ENCODE assay signal across 18 cellular contexts in genomic region chr15:57460208-57460816, GRCh38.
DNase-seq lines count a peak whose midpoint lies in the region; ATAC-seq, FAIRE-seq and TF ChIP-seq lines count a peak whose summit lies in the region.
"Had no signal": no experiment of that assay in that cellular context is flagged by ENCODE, and none has a peak within 500 bp of the region (broad histone marks: within the 10 kb centered on the region; RNA-seq: fewer than 3 reads in every experiment).

No MANE protein-coding gene starts in this region.

- in situ Hi-C loops in HepG2 (cut with HindIII; ENCODE audit: extremely low pct_ligation_motif_present, low pct_unique_long_range_greater_than_20kb) (no loop called here), K562 (cut with MboI) (no loop called here)

- BruUV-seq in HepG2 (replicated peaks; lab: Mats Ljungman, UMichigan) (no TSS peak), K562 (replicated peaks; lab: Mats Ljungman, UMichigan) (no TSS peak)

- H3K27me3 ChIP-seq in HepG2 (ENCODE audit: control insufficient read depth in 1 of 2, insufficient read depth in 2 of 2, low read length in 2 of 2) (no peaks in the 10 kb centered on the region), right lobe of liver (no peaks in the 10 kb centered on the region), K562 (ENCODE audit: control insufficient read depth in 2 of 2, insufficient read depth in 2 of 2, low read length in 2 of 2) (peaks cover 11 to 34% of the 10 kb centered on the region in 2 experiments; a peak in 4 of 5 replicates), small intestine (ENCODE audit: control insufficient read depth in 2 of 2, insufficient read depth in 2 of 2, low read length in 2 of 2) (no peaks in the 10 kb centered on the region)
- H3K27me3 ChIP-seq: BLaER1 had no signal

- H3K9me1 ChIP-seq in K562 (ENCODE audit: control insufficient read depth, insufficient read depth, low read length), result no peaks in the 10 kb centered on the region

- no peak overlapping the region for H3K4me3 ChIP-seq in HepG2 (replicated peaks in 1 of 3; ENCODE audit: insufficient read depth in 1 of 3, low read depth in 2 of 3, low read length in 3 of 3)
- no peak overlapping the region for H3K4me3 ChIP-seq in right lobe of liver
- H3K4me3 ChIP-seq in K562, result no peak overlapping the region
- no peak overlapping the region for H3K4me3 ChIP-seq in small intestine (ENCODE audit: low read depth in 1 of 2, low read length in 2 of 2)
- H3K4me3 ChIP-seq: BLaER1 had no signal

- WGBS in HepG2 (ENCODE audit: low lambda C conversion rate), result 91% methylated on average over 3 of the region's 3 CpGs
- WGBS in right lobe of liver (ENCODE audit: insufficient coverage, low coverage, low lambda C conversion rate, missing lambda C conversion rate), result 83% methylated on average over 2 of the region's 3 CpGs
- WGBS in K562 (ENCODE audit: insufficient coverage, low coverage, missing lambda C conversion rate), result 10% methylated on average over 3 of the region's 3 CpGs
- 90 to 93% (median 93%) methylated on average over 3 of the region's 3 CpGs for WGBS in small intestine, 3 donors

- H3K4me2 ChIP-seq in HepG2 (ENCODE audit: low read depth, low read length), result no peak overlapping the region
- no peak overlapping the region for H3K4me2 ChIP-seq in K562 (ENCODE audit: insufficient read depth, low read length)
- H3K4me2 ChIP-seq: BLaER1 had no signal

- TF ChIP-seq EP300 in HepG2 (IDR thresholded peaks at IDR 0.05; ENCODE audit: low read depth in 2 of 2, low read length in 2 of 2) (no peak), HepG2 (CRISPR knock-in tag; IDR thresholded peaks at IDR 0.05; ENCODE audit: borderline replicate concordance) (no peak), K562 (IDR thresholded peaks at IDR 0.05; ENCODE audit: low read length) (no peak)

- H3K4me1 ChIP-seq in HepG2 (ENCODE audit: insufficient read depth, low read length), result no peaks in the 10 kb centered on the region
- H3K4me1 ChIP-seq in right lobe of liver, result no peaks in the 10 kb centered on the region
- H3K4me1 ChIP-seq in K562 (replicated peaks in 1 of 2; ENCODE audit: control insufficient read depth in 2 of 2, insufficient read depth in 2 of 2, low read length in 2 of 2), result no peaks in the 10 kb centered on the region
- H3K4me1 ChIP-seq in small intestine (ENCODE audit: control insufficient read depth in 2 of 2, insufficient read depth in 1 of 2, low read depth in 1 of 2, low read length in 1 of 2), result no peaks in the 10 kb centered on the region

- CTCF ChIA-PET in HepG2 (lab: Yijun Ruan, JAX; ENCODE audit: low intra/inter-chr PET ratio, low total read pairs) (no interaction called here), K562 (lab: Yijun Ruan, JAX; ENCODE audit: low intra/inter-chr PET ratio) (no interaction called here)

- H3K27ac ChIP-seq in HepG2 (ENCODE audit: extremely low read length, insufficient read depth, low read length) (no peak overlapping the region), right lobe of liver (no peak overlapping the region), K562 (ENCODE audit: extremely low read depth, low read depth, low read length) (no peak overlapping the region), small intestine (ENCODE audit: low read depth in 1 of 2, low read length in 1 of 2) (no peak overlapping the region)
- H3K27ac ChIP-seq: 22Rv1, BLaER1 had no signal

- no peak for TF ChIP-seq POLR2A in HepG2 (IDR thresholded peaks at IDR 0.05; ENCODE audit: insufficient read depth in 1 of 2, low read depth in 2 of 2, low read length in 2 of 2)
- TF ChIP-seq POLR2A in right lobe of liver (IDR thresholded peaks at IDR 0.05), result no peak
- TF ChIP-seq POLR2A in K562 (conservative IDR thresholded peaks at IDR 0.05), result no peak

- H4K20me1 ChIP-seq in HepG2 (ENCODE audit: insufficient read depth, low read length) (no peaks in the 10 kb centered on the region), K562 (replicated peaks; ENCODE audit: control insufficient read depth, insufficient read depth, low read length) (no peaks in the 10 kb centered on the region)
- H4K20me1 ChIP-seq: BLaER1 had no signal

- intact Hi-C loops in HepG2 (cut with micrococcal nuclease; ENCODE audit: unreplicated experiment), result no loop called here
- intact Hi-C loops in right lobe of liver (cut with DNase I), result no loop called here
- intact Hi-C loops in K562 (cut with micrococcal nuclease), result loop anchor here (2.0 kb wide), 1 partner anchor 28 kb away; no protein-coding TSS in a partner anchor

- H3K36me3 ChIP-seq in HepG2 (replicated peaks in 1 of 2; ENCODE audit: control insufficient read depth in 1 of 2, insufficient read depth in 2 of 2, low read length in 2 of 2) (peaks cover 4 to 42% of the 10 kb centered on the region in 2 experiments; a peak in 4 of 5 replicates), right lobe of liver (peaks cover 0 to 63% (median 11%) of the 10 kb centered on the region in 4 donors), K562 (ENCODE audit: control insufficient read depth, insufficient read depth, low read length) (no peaks in the 10 kb centered on the region), small intestine (ENCODE audit: control insufficient read depth in 2 of 2, insufficient read depth in 2 of 2, low read length in 2 of 2) (no peaks in the 10 kb centered on the region)
- H3K36me3 ChIP-seq: BLaER1 had no signal

- no peak for TF ChIP-seq CTCF in HepG2 (CRISPR knock-in tag; IDR thresholded peaks at IDR 0.05)
- TF ChIP-seq CTCF in right lobe of liver (IDR thresholded peaks at IDR 0.05), result no peak
- no peak for TF ChIP-seq CTCF in K562 (IDR thresholded peaks at IDR 0.05 in 2 of 3, conservative IDR thresholded peaks at IDR 0.05 in 1 of 3; ENCODE audit: insufficient read depth in 2 of 3, low read depth in 1 of 3, low read length in 3 of 3)

- H3K9me3 ChIP-seq in HepG2 (ENCODE audit: low read length) (no peaks in the 10 kb centered on the region), right lobe of liver (no peaks in the 10 kb centered on the region), K562 (replicated peaks; ENCODE audit: control insufficient read depth, insufficient read depth, low read depth, low read length) (no peaks in the 10 kb centered on the region), small intestine (ENCODE audit: control insufficient read depth, low read depth) (no peaks in the 10 kb centered on the region)

- H2AFZ ChIP-seq in HepG2 (ENCODE audit: low read length) (no peak overlapping the region), K562 (ENCODE audit: low read depth, low read length) (no peak overlapping the region)

- H3K79me2 ChIP-seq in HepG2 (ENCODE audit: insufficient read depth, low read length) (no peaks in the 10 kb centered on the region), K562 (ENCODE audit: control insufficient read depth, insufficient read depth, low read length) (no peaks in the 10 kb centered on the region)

- FAIRE-seq in HepG2 (lab: Jason Lieb, UNC), result no peak
- FAIRE-seq in K562 (lab: Jason Lieb, UNC), result no peak
- no peak for FAIRE-seq in small intestine (lab: Jason Lieb, UNC)
- FAIRE-seq: G401.6, GM12892, GM19239 had no signal

- H3K9ac ChIP-seq in HepG2 (ENCODE audit: insufficient read depth, low read depth, low read length) (no peak overlapping the region), K562 (ENCODE audit: insufficient read depth in 1 of 2, low read depth in 2 of 2, low read length in 2 of 2) (no peak overlapping the region)
- H3K9ac ChIP-seq: BLaER1 had no signal

- ATAC-seq in HepG2, result no peak
- ATAC-seq in right lobe of liver, result no peak
- no peak for ATAC-seq in K562
- ATAC-seq: PC-3 had no signal

- peak; percentile 11 for DNase-seq in DMS 273 (lab: John Stamatoyannopoulos, UW; ENCODE audit: unreplicated experiment)
- DNase-seq in DMS 273 treated with DMSO at 0.1 percent for 48 hours (lab: John Stamatoyannopoulos, UW), result no peak
- no peak for DNase-seq in HepG2 (ENCODE audit: low spot score)
- no peak for DNase-seq in right lobe of liver
- DNase-seq in K562 (ENCODE audit: extremely low read depth in 1 of 4, low spot score in 3 of 4), result no peak
- no peak for DNase-seq in DMS114 treated with DMSO at 0.1 percent for 48 hours (lab: John Stamatoyannopoulos, UW; ENCODE audit: unreplicated experiment)
- DNase-seq in retina, result no peak
- no peak for DNase-seq in small intestine
- DNase-seq: KG1, NCI-H1436, NCI-H2081, PC-3, T-helper 1 cell had no signal

- TF ChIP-seq RAD21 in HepG2 (CRISPR knock-in tag; IDR thresholded peaks at IDR 0.05) (no peak), K562 (CRISPR knock-in tag; conservative IDR thresholded peaks at IDR 0.05 in 1 of 2, IDR thresholded peaks at IDR 0.05 in 1 of 2) (no peak)

- POLR2A ChIA-PET in HepG2 (lab: Yijun Ruan, JAX) (no interaction called here), K562 (lab: Yijun Ruan, JAX) (interaction anchor here (0.7 kb wide), 1 partner anchor 79 kb away, joined by 4 read pairs; no protein-coding TSS in a partner anchor)

TF ChIP-seq in HepG2, 621 proteins besides CTCF, POLR2A, EP300 and RAD21:
- TF ChIP-seq LCORL (IDR thresholded peaks at IDR 0.05) (0 out of 2 replicates have a peak, but pooled peaks have one; percentile 50), LCORL (CRISPR knock-in tag; IDR thresholded peaks at IDR 0.05) (no peak), SP140L (CRISPR knock-in tag; IDR thresholded peaks at IDR 0.05; ENCODE audit: borderline replicate concordance) (no peak), YY1 (IDR thresholded peaks at IDR 0.05; ENCODE audit: insufficient read depth, insufficient replicate concordance, low read depth, low read length) (no peak), RFXAP (CRISPR knock-in tag; IDR thresholded peaks at IDR 0.05; ENCODE audit: borderline replicate concordance) (no peak), ZNF550 (CRISPR knock-in tag; IDR thresholded peaks at IDR 0.05; ENCODE audit: borderline replicate concordance) (no peak)

TF ChIP-seq in K562, 482 proteins besides CTCF, POLR2A, EP300 and RAD21 (continues in another document):
- TF ChIP-seq MAFK (IDR thresholded peaks at IDR 0.05; ENCODE audit: low read length), result no peak
- TF ChIP-seq CC2D1A (IDR thresholded peaks at IDR 0.05), result no peak
- peak; percentile 84 for TF ChIP-seq NFIX (CRISPR knock-in tag; IDR thresholded peaks at IDR 0.05; ENCODE audit: low read depth)
- peak; percentile 97 for TF ChIP-seq NFIC (IDR thresholded peaks at IDR 0.05)
- TF ChIP-seq NR3C1 (CRISPR knock-in tag; IDR thresholded peaks at IDR 0.05), result no peak
- TF ChIP-seq ZNF586 (CRISPR knock-in tag; conservative IDR thresholded peaks at IDR 0.05), result no peak
- TF ChIP-seq, protein P1, sequence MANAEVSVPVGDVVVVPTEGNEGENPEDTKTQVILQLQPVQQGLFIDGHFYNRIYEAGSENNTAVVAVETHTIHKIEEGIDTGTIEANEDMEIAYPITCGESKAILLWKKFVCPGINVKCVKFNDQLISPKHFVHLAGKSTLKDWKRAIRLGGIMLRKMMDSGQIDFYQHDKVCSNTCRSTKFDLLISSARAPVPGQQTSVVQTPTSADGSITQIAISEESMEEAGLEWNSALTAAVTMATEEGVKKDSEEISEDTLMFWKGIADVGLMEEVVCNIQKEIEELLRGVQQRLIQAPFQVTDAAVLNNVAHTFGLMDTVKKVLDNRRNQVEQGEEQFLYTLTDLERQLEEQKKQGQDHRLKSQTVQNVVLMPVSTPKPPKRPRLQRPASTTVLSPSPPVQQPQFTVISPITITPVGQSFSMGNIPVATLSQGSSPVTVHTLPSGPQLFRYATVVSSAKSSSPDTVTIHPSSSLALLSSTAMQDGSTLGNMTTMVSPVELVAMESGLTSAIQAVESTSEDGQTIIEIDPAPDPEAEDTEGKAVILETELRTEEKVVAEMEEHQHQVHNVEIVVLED (CRISPR knock-in tag; IDR thresholded peaks at IDR 0.05), result no peak
- TF ChIP-seq MED1 (CRISPR knock-in tag; IDR thresholded peaks at IDR 0.05; ENCODE audit: borderline replicate concordance), result no peak
